10 cellular contexts compared by ENCODE assay signal in the genomic region with DNA sequence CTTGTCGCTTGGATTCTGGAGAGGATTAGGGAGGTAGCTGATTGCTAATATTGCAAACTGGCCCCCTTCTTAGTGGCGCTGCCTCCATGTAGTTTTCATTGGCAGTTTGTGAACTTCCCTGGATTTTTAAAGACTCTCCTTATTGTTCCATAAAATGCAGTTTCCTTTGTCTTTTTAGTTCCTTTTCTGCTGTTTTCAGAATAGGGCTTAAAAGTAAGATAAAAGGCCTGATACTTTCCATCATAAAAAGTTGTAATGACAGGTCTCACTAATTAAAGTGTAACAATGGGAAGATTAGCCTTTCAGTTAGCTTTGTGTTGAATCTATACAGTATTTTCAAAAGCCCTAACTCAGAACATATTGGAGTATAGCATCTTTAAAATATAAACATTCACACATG. TPM values are rescaled to one million over a fixed set of nuclear protein-coding genes. Genes with fewer than 3 reads are reported as not detected.
"Had no signal": no experiment of that assay in that cellular context is flagged by ENCODE, and none has a peak within 500 bp of the region (broad histone marks: within the 10 kb centered on the region; RNA-seq: fewer than 3 reads in every experiment).

No MANE protein-coding gene starts in this region.

- H3K4me2 ChIP-seq: KMS-11 had no signal

- H3K9ac ChIP-seq: GM23248, KMS-11 had no signal

- H3K4me3 ChIP-seq: GM23248 had no signal

- ATAC-seq: HepG2 had no signal

- H2AFZ ChIP-seq: GM23248 had no signal

- DNase-seq: GM23248, H7, HCEC 1CT, Karpas-422, KBM-7 had no signal

- FAIRE-seq: HepG2, HTR-8/SVneo had no signal

- H3K27ac ChIP-seq: GM23248, KMS-11 had no signal

RNA-seq across cellular contexts. Expression of a gene that starts 21.2 kb away (rescaled TPM):
- total RNA-seq: GM23248, HepG2, HT-29 had no signal
- polyA plus RNA-seq: GM23248, HepG2, IgD-negative memory B cell had no signal
